In the genomic region with DNA sequence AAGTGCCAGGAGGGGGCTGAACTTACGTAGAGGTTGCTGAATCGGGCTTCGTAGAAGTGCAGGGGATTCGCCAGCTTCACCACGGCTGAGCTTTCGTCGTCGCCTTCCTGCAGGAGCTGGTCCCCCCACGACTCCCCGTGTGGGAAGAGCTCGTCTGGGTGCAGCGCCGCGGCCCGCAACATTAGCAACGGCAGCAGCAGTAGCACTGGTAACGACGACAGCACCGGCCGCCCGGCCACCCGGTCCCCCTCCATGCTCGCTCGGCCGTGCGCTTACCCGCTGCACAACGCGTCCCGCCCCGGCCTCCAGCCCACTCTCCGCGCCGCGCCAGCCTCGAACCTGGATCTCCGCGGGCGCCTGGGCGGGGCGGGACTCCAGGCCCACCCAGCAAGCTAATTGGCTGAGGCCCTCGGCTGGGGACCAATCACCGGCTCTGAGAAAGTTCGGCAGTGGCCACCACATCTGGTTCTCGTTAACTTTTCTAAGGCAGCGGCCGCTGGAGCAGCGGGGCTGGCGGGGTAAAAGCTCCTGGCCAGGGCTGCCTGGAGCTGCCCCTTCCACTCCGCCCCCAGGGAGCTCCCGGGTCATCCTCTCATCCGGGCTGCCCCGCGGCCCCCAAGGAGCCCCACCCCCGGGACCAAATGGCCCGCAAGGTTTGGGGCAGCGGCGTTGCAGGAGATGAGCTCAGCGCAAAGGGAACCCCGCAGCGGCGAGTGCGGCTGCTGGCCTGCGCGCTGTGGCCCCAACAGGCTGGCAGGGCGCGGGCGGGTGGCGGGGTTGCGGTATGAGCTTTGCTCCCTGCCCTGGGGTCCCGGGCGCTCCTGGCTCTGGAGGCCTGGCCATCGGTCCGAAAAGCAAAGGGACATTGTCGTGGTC, we compare ENCODE assay signal across 8 cellular contexts. TPM values are rescaled to one million over a fixed set of nuclear protein-coding genes. Genes with fewer than 3 reads are reported as not detected.
DNase-seq lines count a peak whose midpoint lies in the region; ATAC-seq and TF ChIP-seq lines count a peak whose summit lies in the region.

A gene with protein sequence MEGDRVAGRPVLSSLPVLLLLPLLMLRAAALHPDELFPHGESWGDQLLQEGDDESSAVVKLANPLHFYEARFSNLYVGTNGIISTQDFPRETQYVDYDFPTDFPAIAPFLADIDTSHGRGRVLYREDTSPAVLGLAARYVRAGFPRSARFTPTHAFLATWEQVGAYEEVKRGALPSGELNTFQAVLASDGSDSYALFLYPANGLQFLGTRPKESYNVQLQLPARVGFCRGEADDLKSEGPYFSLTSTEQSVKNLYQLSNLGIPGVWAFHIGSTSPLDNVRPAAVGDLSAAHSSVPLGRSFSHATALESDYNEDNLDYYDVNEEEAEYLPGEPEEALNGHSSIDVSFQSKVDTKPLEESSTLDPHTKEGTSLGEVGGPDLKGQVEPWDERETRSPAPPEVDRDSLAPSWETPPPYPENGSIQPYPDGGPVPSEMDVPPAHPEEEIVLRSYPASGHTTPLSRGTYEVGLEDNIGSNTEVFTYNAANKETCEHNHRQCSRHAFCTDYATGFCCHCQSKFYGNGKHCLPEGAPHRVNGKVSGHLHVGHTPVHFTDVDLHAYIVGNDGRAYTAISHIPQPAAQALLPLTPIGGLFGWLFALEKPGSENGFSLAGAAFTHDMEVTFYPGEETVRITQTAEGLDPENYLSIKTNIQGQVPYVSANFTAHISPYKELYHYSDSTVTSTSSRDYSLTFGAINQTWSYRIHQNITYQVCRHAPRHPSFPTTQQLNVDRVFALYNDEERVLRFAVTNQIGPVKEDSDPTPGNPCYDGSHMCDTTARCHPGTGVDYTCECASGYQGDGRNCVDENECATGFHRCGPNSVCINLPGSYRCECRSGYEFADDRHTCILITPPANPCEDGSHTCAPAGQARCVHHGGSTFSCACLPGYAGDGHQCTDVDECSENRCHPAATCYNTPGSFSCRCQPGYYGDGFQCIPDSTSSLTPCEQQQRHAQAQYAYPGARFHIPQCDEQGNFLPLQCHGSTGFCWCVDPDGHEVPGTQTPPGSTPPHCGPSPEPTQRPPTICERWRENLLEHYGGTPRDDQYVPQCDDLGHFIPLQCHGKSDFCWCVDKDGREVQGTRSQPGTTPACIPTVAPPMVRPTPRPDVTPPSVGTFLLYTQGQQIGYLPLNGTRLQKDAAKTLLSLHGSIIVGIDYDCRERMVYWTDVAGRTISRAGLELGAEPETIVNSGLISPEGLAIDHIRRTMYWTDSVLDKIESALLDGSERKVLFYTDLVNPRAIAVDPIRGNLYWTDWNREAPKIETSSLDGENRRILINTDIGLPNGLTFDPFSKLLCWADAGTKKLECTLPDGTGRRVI (N-terminal part only) (minus strand): TSS at position 319 of the 876 bp plus-strand sequence. CDS start 65 bp downstream, at position 254.

- peaks cover 2 to 6% of the 10 kb centered on the region in 2 donors for H3K27me3 ChIP-seq in naive thymus-derived CD4-positive, alpha-beta T cell (ENCODE audit: control insufficient read depth in 2 of 2, insufficient read depth in 2 of 2, low read length in 2 of 2)

- no peak within 1 kb of the TSS for H3K27ac Mint-ChIP-seq in naive thymus-derived CD4-positive, alpha-beta T cell

- peaks cover 40 to 66% (median 55%) of the 10 kb centered on the region in 5 donors for H3K27me3 Mint-ChIP-seq in naive thymus-derived CD4-positive, alpha-beta T cell

- peaks cover 6 to 12% of the 10 kb centered on the region in 2 donors for H3K4me1 ChIP-seq in naive thymus-derived CD4-positive, alpha-beta T cell (ENCODE audit: control insufficient read depth in 2 of 2, insufficient read depth in 2 of 2, low read length in 2 of 2)

- peak within 1 kb of the TSS; percentile 12 to 80 (median 62) for H3K4me3 Mint-ChIP-seq in naive thymus-derived CD4-positive, alpha-beta T cell

- peak within 1 kb of the TSS; percentile 79 to 84 for H3K4me3 ChIP-seq in foreskin fibroblast (ENCODE audit: low read depth in 1 of 2, low read length in 2 of 2)
- H3K4me3 ChIP-seq in naive thymus-derived CD4-positive, alpha-beta T cell (ENCODE audit: low read length), result peak within 1 kb of the TSS; percentile 50

- peak; percentile 93 for DNase-seq in ELR (ENCODE audit: low read depth)
- peak; percentile 42 for DNase-seq in NCI-H1092 (lab: John Stamatoyannopoulos, UW)
- peak; percentile 23 for DNase-seq in activated T-helper 9 cell treated with anti-CD3 and anti-CD28 coated beads, Interleukin-2, amount 50 U/mL, for 16 hours (ENCODE audit: low read depth)
- peak; percentile 97 to 99 for DNase-seq in foreskin fibroblast
- DNase-seq in naive thymus-derived CD4-positive, alpha-beta T cell, result peak in 4 of 9 donors; percentile 1 to 60 (median 10)
- peak in 42 of 49 donors; percentile 7 to 75 (median 42) for DNase-seq in substantia nigra (lab: John Stamatoyannopoulos, UW)
- DNase-seq in NCI-H1048 (lab: John Stamatoyannopoulos, UW), result no peak
- DNase-seq in cortex of kidney (lab: John Stamatoyannopoulos, UW), result no peak

- no peak within 1 kb of the TSS for H3K27ac ChIP-seq in naive thymus-derived CD4-positive, alpha-beta T cell (ENCODE audit: low read depth, low read length)
- H3K27ac ChIP-seq in substantia nigra (ENCODE audit: low read depth, low read length, poor library complexity, severe bottlenecking), result peak within 1 kb of the TSS; percentile 51

- ATAC-seq in naive thymus-derived CD4-positive, alpha-beta T cell, result peak; percentile 53

- H3K9me3 Mint-ChIP-seq in naive thymus-derived CD4-positive, alpha-beta T cell, result peaks cover 0 to 2% (median 0%) of the 10 kb centered on the region in 11 donors

- peaks cover 4 to 34% (median 10%) of the 10 kb centered on the region in 7 donors for H3K4me1 Mint-ChIP-seq in naive thymus-derived CD4-positive, alpha-beta T cell

- no peak for TF ChIP-seq CTCF in foreskin fibroblast (IDR thresholded peaks at IDR 0.05; ENCODE audit: low read depth, low read length)

- no peaks in the 10 kb centered on the region for H3K36me3 ChIP-seq in naive thymus-derived CD4-positive, alpha-beta T cell (ENCODE audit: control insufficient read depth in 2 of 3, insufficient read depth in 3 of 3, low read length in 3 of 3)

- no peaks in the 10 kb centered on the region for H3K36me3 Mint-ChIP-seq in naive thymus-derived CD4-positive, alpha-beta T cell

- POLR2A ChIA-PET in naive thymus-derived CD4-positive, alpha-beta T cell (lab: Charles Lee), result no interaction called here

- CTCF ChIA-PET in naive thymus-derived CD4-positive, alpha-beta T cell (lab: Charles Lee), result interaction anchor here (1.1 kb wide), 1 partner anchor 32 kb away, joined by 4 read pairs; no protein-coding TSS in a partner anchor

- H3K9me3 ChIP-seq in naive thymus-derived CD4-positive, alpha-beta T cell (ENCODE audit: control insufficient read depth in 2 of 3, low read length in 3 of 3), result no peaks in the 10 kb centered on the region

- intact Hi-C loops in naive thymus-derived CD4-positive, alpha-beta T cell (cut with micrococcal nuclease), result no loop called here

RNA-seq across cellular contexts. Expression of the gene that starts here (rescaled TPM):
- total RNA-seq in naive thymus-derived CD4-positive, alpha-beta T cell, result under 1 TPM in 2 of 5 experiments, not detected in 3; 0.42 to 0.94 TPM
- under 1 TPM in 1 of 2 donors, not detected in 1; 0.35 TPM for polyA plus RNA-seq in naive thymus-derived CD4-positive, alpha-beta T cell

Comparison
In these comparisons a context has a peak if more than half of its experiments do, and no peak if none do; other contexts are left out.
1. Peak in ATAC-seq and H3K4me3 ChIP-seq in naive thymus-derived CD4-positive, alpha-beta T cell; RNA of the gene not detected or under 1 TPM.
2. DNase-seq: peak in ELR (single experiment), NCI-H1092 (single experiment), activated T-helper 9 cell treated with anti-CD3 and anti-CD28 coated beads, Interleukin-2, amount 50 U/mL, for 16 hours (single experiment), foreskin fibroblast (2 of 2) and substantia nigra (42 of 49); none in NCI-H1048 (single experiment) and cortex of kidney (single experiment).